Comparison of ENCODE assay signal across 1 cellular context in the genomic region with DNA sequence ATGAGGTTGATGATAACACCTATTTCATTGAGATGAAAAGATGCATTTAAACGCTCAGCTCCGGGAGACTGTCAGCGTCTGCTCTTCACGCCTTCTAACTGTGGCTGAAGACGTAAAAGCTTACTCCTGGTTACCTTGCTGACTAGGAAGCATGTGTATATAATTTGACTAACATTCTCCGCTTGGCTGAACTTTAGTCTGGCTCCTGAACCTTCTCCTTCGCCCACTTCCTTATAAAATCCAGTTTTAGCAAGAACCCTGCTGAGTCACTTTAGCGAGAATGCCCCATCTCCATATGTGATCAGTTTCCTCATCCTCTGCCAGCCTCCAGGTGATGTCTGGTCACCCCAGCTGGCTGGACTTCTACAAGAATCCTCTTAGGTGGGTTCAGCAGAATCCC.
TF ChIP-seq lines count a peak whose summit lies in the region.

No MANE protein-coding gene starts in this region.

TF ChIP-seq in GM23338, 12 proteins besides CTCF, POLR2A, EP300 and RAD21 (continued from another document):
- TF ChIP-seq ZNF462 (CRISPR knock-in tag; IDR thresholded peaks at IDR 0.05) = no peak
